8 cellular contexts compared by ENCODE assay signal in the genomic region with DNA sequence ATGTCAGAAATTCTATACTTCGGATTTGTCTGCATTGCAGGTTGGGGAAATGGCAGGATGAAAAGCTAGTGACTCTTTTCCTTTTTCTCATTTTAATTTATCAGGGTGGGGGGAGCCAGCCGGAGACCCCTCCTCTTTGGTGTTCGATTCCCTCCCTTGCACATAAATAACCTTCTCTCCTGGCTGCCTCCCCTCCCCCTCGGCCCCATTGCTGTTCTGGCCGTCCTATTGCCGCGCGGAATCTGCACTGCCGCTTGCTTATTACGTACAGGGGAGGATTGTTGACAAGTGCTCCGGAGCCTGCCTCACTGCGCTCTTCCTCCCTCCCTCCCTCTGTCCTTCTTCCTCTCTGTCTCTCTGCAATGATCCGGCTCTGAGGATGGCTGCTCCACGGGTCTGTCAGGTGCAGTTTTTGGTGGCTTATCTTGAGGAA.
DNase-seq lines count a peak whose midpoint lies in the region; ATAC-seq and TF ChIP-seq lines count a peak whose summit lies in the region.

No MANE protein-coding gene starts in this region.

- H3K36me3 Mint-ChIP-seq in nephron progenitor cell (ENCODE audit: low read depth): peaks cover 3% of the 10 kb centered on the region

- no peaks in the 10 kb centered on the region for H3K9me3 Mint-ChIP-seq in nephron progenitor cell

- H3K4me3 Mint-ChIP-seq in nephron progenitor cell: peak overlapping the region; percentile 77

- DNase-seq in AG20443 (ENCODE audit: low spot score): peak; percentile 42
- peak; percentile 29 for DNase-seq in UCSD-AML1 (lab: John Stamatoyannopoulos, UW; ENCODE audit: unreplicated experiment)
- DNase-seq in fibroblast of mammary gland (ENCODE audit: low read depth): no peak
- peak; percentile 78 for DNase-seq in nephron progenitor cell
- no peak for DNase-seq in T-helper 9 cell

- no peaks in the 10 kb centered on the region for H3K27me3 Mint-ChIP-seq in nephron progenitor cell (ENCODE audit: low read depth, poor library complexity)

- H3K27ac Mint-ChIP-seq in nephron progenitor cell: peak overlapping the region; percentile 91

- peak overlapping the region; percentile 9 for H3K4me3 ChIP-seq in fibroblast of mammary gland (ENCODE audit: control insufficient read depth, low read depth, low read length)

- TF ChIP-seq CTCF in fibroblast of mammary gland (conservative IDR thresholded peaks at IDR 0.05; ENCODE audit: control insufficient read depth, insufficient read depth, low read depth, low read length) (no peak), nephron progenitor cell (IDR thresholded peaks at IDR 0.05) (no peak)

- H3K4me1 Mint-ChIP-seq in nephron progenitor cell: peaks cover 76% of the 10 kb centered on the region

- ATAC-seq in HG02642 (IDR thresholded peaks at IDR 0.05; ENCODE audit: poor library complexity, unreplicated experiment) (peak; percentile 51), GM19452 (IDR thresholded peaks at IDR 0.05; ENCODE audit: unreplicated experiment) (no peak), HG03342 (IDR thresholded peaks at IDR 0.05; ENCODE audit: unreplicated experiment) (no peak)

Comparison
In these comparisons a context has a peak if more than half of its experiments do, and no peak if none do; other contexts are left out.
1. DNase-seq: peak in AG20443 (single experiment), UCSD-AML1 (single experiment) and nephron progenitor cell (single experiment); none in fibroblast of mammary gland (single experiment) and T-helper 9 cell (single experiment).